23 cellular contexts compared by ENCODE assay signal in the genomic region with DNA sequence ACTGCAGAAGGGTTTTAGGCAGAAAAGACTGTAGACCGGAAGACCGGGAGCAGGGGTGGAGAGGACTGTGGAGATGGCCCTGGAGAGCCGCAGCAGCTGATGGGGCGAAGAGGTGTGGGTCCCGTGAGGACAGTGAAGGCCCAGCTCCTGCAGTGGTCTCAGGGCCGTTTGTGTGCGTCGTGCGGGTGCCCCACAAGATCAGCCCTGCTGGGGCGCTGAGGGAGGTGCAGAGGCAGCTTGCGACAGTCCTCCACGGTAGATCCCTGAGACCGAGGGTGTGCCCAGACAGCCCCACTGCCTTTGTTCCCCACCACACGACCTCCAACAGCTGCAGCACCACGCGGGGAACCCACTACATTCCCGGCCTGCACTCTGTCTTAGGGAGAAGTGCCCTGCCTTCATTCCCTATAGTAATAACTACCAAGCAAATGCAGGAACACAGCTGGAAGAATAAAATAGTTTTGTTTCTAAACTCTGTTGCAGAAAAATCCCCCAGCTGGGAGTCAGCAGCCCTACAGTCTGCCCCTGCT. TPM values are rescaled to one million over a fixed set of nuclear protein-coding genes. Genes with fewer than 3 reads are reported as not detected.
"Had no signal": no experiment of that assay in that cellular context is flagged by ENCODE, and none has a peak within 500 bp of the region (broad histone marks: within the 10 kb centered on the region; RNA-seq: fewer than 3 reads in every experiment).

No MANE protein-coding gene starts in this region.

- H3K9me3 ChIP-seq: ascending aorta, breast epithelium, neutrophil, right atrium auricular region, transverse colon had no signal

- H3K27ac ChIP-seq: ascending aorta, breast epithelium, foreskin keratinocyte, neutrophil, right atrium auricular region, transverse colon had no signal

- H3K4me1 Mint-ChIP-seq: T-cell had no signal

- H3K4me3 ChIP-seq: ascending aorta, breast epithelium, right atrium auricular region, skin epidermis, transverse colon had no signal

- H3K4me1 ChIP-seq: ascending aorta, breast epithelium, right atrium auricular region had no signal

- H3K9me3 Mint-ChIP-seq: mesothelial cell of epicardium, T-cell had no signal

- H3K27ac Mint-ChIP-seq: T-cell had no signal

- H3K36me3 ChIP-seq: ascending aorta, breast epithelium, neutrophil, right atrium auricular region, transverse colon had no signal

- H3K4me3 Mint-ChIP-seq: mesothelial cell of epicardium, T-cell had no signal

- H3K36me3 Mint-ChIP-seq: mesothelial cell of epicardium, T-cell had no signal

- ATAC-seq: foreskin keratinocyte, left ventricle myocardium superior, T-cell had no signal

- H3K27me3 ChIP-seq: ascending aorta, breast epithelium, foreskin keratinocyte, neutrophil, right atrium auricular region, transverse colon had no signal

- DNase-seq: activated CD4-positive, alpha-beta T cell treated with anti-CD3 and anti-CD28 coated beads, Interleukin-2, amount 50 U/mL, for 4 hours; activated CD4-positive, CD25-positive, alpha-beta regulatory T cell treated with anti-CD3 and anti-CD28 coated beads, Interleukin-2, amount 50 U/mL, for 72 hours; activated naive CD4-positive, alpha-beta T cell treated with Interleukin-2 at 50 U/mL for 16 hours; activated T-cell treated with anti-CD3 and anti-CD28 coated beads for 4 hours; cerebellar nuclear complex; effector CD8-positive, alpha-beta T cell; foreskin keratinocyte; glutamatergic neuron; hypothalamus; left ventricle myocardium superior; stimulated activated CD4-positive, alpha-beta T cell treated with anti-CD3 and anti-CD28 coated beads, Interleukin-4, amount 100 ng/mL, for 24 hours; stimulated activated naive CD4-positive, alpha-beta T cell treated with Interleukin-2 at 50 U/mL for 16 hours; substantia nigra; T-cell; T-helper 9 cell; transverse colon had no signal

RNA-seq across cellular contexts. Expression of a gene that starts 19.0 kb away (rescaled TPM):
- total RNA-seq: ascending aorta, foreskin keratinocyte, kidney epithelial cell, left ventricle myocardium superior, right atrium auricular region had no signal
- polyA plus RNA-seq: foreskin keratinocyte had no signal
